Comparison of ENCODE assay signal across 8 cellular contexts in genomic region chr11:59615132-59615636, GRCh38. TPM values are rescaled to one million over a fixed set of nuclear protein-coding genes. Genes with fewer than 3 reads are reported as not detected.
DNase-seq lines count a peak whose midpoint lies in the region; ATAC-seq and TF ChIP-seq lines count a peak whose summit lies in the region.

No MANE protein-coding gene starts in this region.

- 0 out of 2 replicates have a peak, but pooled peaks have one; percentile 10 for TF ChIP-seq CTCF in GM12875 (IDR thresholded peaks at IDR 0.05; ENCODE audit: borderline replicate concordance, insufficient read depth, low read depth, low read length)
- TF ChIP-seq CTCF in natural killer cell (IDR thresholded peaks at IDR 0.05), result no peak

- H3K27ac Mint-ChIP-seq in natural killer cell, result peak overlapping the region; percentile 83 to 95

- DNase-seq in NCI-H2171 treated with DMSO at 0.1 percent for 48 hours (lab: John Stamatoyannopoulos, UW) (peak; percentile 68), activated T-cell treated with anti-CD3 and anti-CD28 coated beads for 1 hour (ENCODE audit: low read depth) (peak; percentile 47), erythroblast (lab: John Stamatoyannopoulos, UW) (peak; percentile 65 to 78), natural killer cell (no peak), NOMO-1 treated with DMSO at 0.1 percent for 48 hours (lab: John Stamatoyannopoulos, UW; ENCODE audit: unreplicated experiment) (no peak)
- DNase-seq in stimulated activated naive CD4-positive, alpha-beta T cell (lab: John Stamatoyannopoulos, UW), result peak; percentile 66 to 76 (median 72)

- H3K4me1 Mint-ChIP-seq in natural killer cell, result peaks cover 51% of the 10 kb centered on the region in 2 donors

- H3K9me3 Mint-ChIP-seq in natural killer cell, result no peaks in the 10 kb centered on the region

- ATAC-seq in HG02763 (IDR thresholded peaks at IDR 0.05; ENCODE audit: unreplicated experiment), result peak; percentile 8
- no peak for ATAC-seq in natural killer cell

- no peaks in the 10 kb centered on the region for H3K27me3 Mint-ChIP-seq in natural killer cell (ENCODE audit: low read depth in 2 of 2)

- peak overlapping the region; percentile 63 for H3K4me3 ChIP-seq in GM12875 (ENCODE audit: low read depth, low read length)

- H3K36me3 Mint-ChIP-seq in natural killer cell, result no peaks in the 10 kb centered on the region

- no peak for TF ChIP-seq POLR2A in erythroblast (IDR thresholded peaks at IDR 0.05; ENCODE audit: low read length)

- peak overlapping the region; percentile 95 for H3K4me3 Mint-ChIP-seq in natural killer cell

- intact Hi-C loops in natural killer cell (cut with micrococcal nuclease), result loop anchor here (2.0 kb wide), 1 partner anchor 54 kb away; no protein-coding TSS in a partner anchor

RNA-seq across cellular contexts. Expression of gene OSBP, which starts 0.4 kb away (rescaled TPM):
- total RNA-seq in natural killer cell, result 10 to 100 TPM; 40.5 to 58.5 (median 51.3) TPM

RNA-seq across cellular contexts. Expression of gene PATL1, which starts 53.7 kb away (rescaled TPM):
- total RNA-seq in natural killer cell, result 10 to 100 TPM; 56.8 to 69.4 (median 58.1) TPM

Comparison
In these comparisons a context has a peak if more than half of its experiments do, and no peak if none do; other contexts are left out.
1. DNase-seq: peak in NCI-H2171 treated with DMSO at 0.1 percent for 48 hours (single experiment), activated T-cell treated with anti-CD3 and anti-CD28 coated beads for 1 hour (single experiment), erythroblast (2 of 2) and stimulated activated naive CD4-positive, alpha-beta T cell (6 of 6); none in natural killer cell (single experiment) and NOMO-1 treated with DMSO at 0.1 percent for 48 hours (single experiment).